In the genomic region with DNA sequence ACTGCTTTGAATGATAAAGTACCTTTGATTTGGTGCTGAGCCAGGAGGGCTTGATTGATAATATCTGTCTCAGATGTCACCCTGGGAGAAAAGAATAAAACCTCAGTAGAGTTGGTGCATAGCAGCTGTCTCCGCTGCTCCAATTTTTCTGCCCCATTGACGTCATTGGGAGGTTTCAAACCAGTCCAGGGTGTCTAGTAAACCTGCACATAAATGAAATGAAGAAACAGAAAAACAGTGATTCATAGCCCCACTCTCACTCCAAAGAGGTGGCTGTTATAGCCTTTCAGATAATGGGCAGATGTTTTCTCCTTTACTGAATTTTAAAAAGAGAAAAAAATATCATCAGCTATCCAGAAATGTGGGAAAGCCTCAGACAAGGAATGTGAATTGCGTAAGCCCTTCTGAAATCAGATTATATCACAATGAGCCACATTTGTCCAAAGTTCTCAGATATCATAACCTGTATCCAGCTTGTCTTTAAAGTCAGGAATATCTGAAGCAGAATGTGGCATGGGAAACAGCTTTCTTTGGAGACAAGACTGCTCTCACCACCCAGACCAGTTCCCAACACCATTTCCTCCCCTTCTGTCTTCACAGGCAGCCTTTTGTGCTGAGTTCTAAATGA, we compare ENCODE assay signal across 10 cellular contexts.
DNase-seq lines count a peak whose midpoint lies in the region; ATAC-seq and TF ChIP-seq lines count a peak whose summit lies in the region.
"Had no signal": no experiment of that assay in that cellular context is flagged by ENCODE, and none has a peak within 500 bp of the region (broad histone marks: within the 10 kb centered on the region; RNA-seq: fewer than 3 reads in every experiment).

No MANE protein-coding gene starts in this region.

- no peaks in the 10 kb centered on the region for H3K4me1 ChIP-seq in gastroesophageal sphincter
- no peaks in the 10 kb centered on the region for H3K4me1 ChIP-seq in mesenchymal stem cell (ENCODE audit: control insufficient read depth, insufficient read depth, low read depth, low read length)

- no peaks in the 10 kb centered on the region for H3K79me1 ChIP-seq in mesenchymal stem cell (replicated peaks; ENCODE audit: low read length, poor library complexity, severe bottlenecking)

- POLR2A ChIA-PET in activated CD4-positive, alpha-beta memory T cell treated with anti-CD3 and anti-CD28 coated beads, Interleukin-2, amount 10 ng/mL, durations not matched to agents 7 days and 5 days (lab: Charles Lee), result interaction anchor here (0.8 to 1.4 kb wide), 6 partner anchors 11 to 871 kb away, joined by 3 to 4 read pairs (median 3); partner anchors contain the start of gene SLC35D1

- ATAC-seq in activated CD8-positive, alpha-beta memory T cell treated with anti-CD3 and anti-CD28 coated beads, Interleukin-2, amount 10 ng/mL, durations not matched to agents 7 days and 5 days, result peak; percentile 89
- ATAC-seq in gastroesophageal sphincter (peak; percentile 89), GM19035 (IDR thresholded peaks at IDR 0.05; ENCODE audit: unreplicated experiment) (no peak)

- H4K91ac ChIP-seq in mesenchymal stem cell (ENCODE audit: low read length), result no peak overlapping the region

- no peak overlapping the region for H2BK12ac ChIP-seq in mesenchymal stem cell (ENCODE audit: low read length in 2 of 2)

- H3K14ac ChIP-seq in mesenchymal stem cell (ENCODE audit: low read length in 2 of 2), result no peak overlapping the region

- H3K23ac ChIP-seq in mesenchymal stem cell (ENCODE audit: low read length in 2 of 2), result no peak overlapping the region

- H3K4me1 Mint-ChIP-seq in activated CD8-positive, alpha-beta memory T cell treated with anti-CD3 and anti-CD28 coated beads, Interleukin-2, amount 10 ng/mL, durations not matched to agents 7 days and 5 days, result peaks cover 24% of the 10 kb centered on the region
- peaks cover 34% of the 10 kb centered on the region for H3K4me1 Mint-ChIP-seq in activated CD4-positive, alpha-beta memory T cell treated with anti-CD3 and anti-CD28 coated beads, Interleukin-2, amount 10 ng/mL, durations not matched to agents 7 days and 5 days

- no peaks in the 10 kb centered on the region for H3K9me3 Mint-ChIP-seq in activated CD8-positive, alpha-beta memory T cell treated with anti-CD3 and anti-CD28 coated beads, Interleukin-2, amount 10 ng/mL, durations not matched to agents 7 days and 5 days (ENCODE audit: low read depth)
- H3K9me3 Mint-ChIP-seq in activated CD4-positive, alpha-beta memory T cell treated with anti-CD3 and anti-CD28 coated beads, Interleukin-2, amount 10 ng/mL, durations not matched to agents 7 days and 5 days, result peaks cover 2% of the 10 kb centered on the region
- H3K9me3 Mint-ChIP-seq: dendritic cell treated with granulocyte-macrophage colony-stimulating factor and Interleukin-4, amounts not matched to agents 40 ng/mL and 50 ng/mL, for 4 days had no signal

- H2AK5ac ChIP-seq in mesenchymal stem cell (ENCODE audit: low read length, severe bottlenecking), result no peak overlapping the region

- no peak overlapping the region for H3K4ac ChIP-seq in mesenchymal stem cell (ENCODE audit: low read depth in 1 of 2, low read length in 2 of 2)

- DNase-seq in activated CD8-positive, alpha-beta memory T cell treated with anti-CD3 and anti-CD28 coated beads, Interleukin-2, amount 10 ng/mL, durations not matched to agents 7 days and 5 days, result peak; percentile 68
- no peak for DNase-seq in activated CD8-positive, alpha-beta memory T cell treated with anti-CD3 and anti-CD28 coated beads for 24 hours
- DNase-seq in activated CD4-positive, alpha-beta memory T cell treated with anti-CD3 and anti-CD28 coated beads, Interleukin-2, amount 10 ng/mL, durations not matched to agents 7 days and 5 days, result peak; percentile 59
- DNase-seq in stromal cell of bone marrow (ENCODE audit: low read depth) (peak; percentile 48), mesenchymal stem cell (no peak), hepatic stellate cell (ENCODE audit: low spot score) (no peak)

- H2BK5ac ChIP-seq in mesenchymal stem cell (ENCODE audit: low read depth, low read length, poor library complexity, severe bottlenecking), result no peak overlapping the region

- no peak overlapping the region for H4K8ac ChIP-seq in mesenchymal stem cell (ENCODE audit: low read length)

- H3K36me3 Mint-ChIP-seq in activated CD8-positive, alpha-beta memory T cell treated with anti-CD3 and anti-CD28 coated beads, Interleukin-2, amount 10 ng/mL, durations not matched to agents 7 days and 5 days, result peaks cover 3% of the 10 kb centered on the region
- H3K36me3 Mint-ChIP-seq in activated CD4-positive, alpha-beta memory T cell treated with anti-CD3 and anti-CD28 coated beads, Interleukin-2, amount 10 ng/mL, durations not matched to agents 7 days and 5 days (ENCODE audit: low read depth), result peaks cover 3% of the 10 kb centered on the region

- H3K27me3 ChIP-seq in gastroesophageal sphincter, result no peaks in the 10 kb centered on the region
- no peaks in the 10 kb centered on the region for H3K27me3 ChIP-seq in mesenchymal stem cell (ENCODE audit: control insufficient read depth in 1 of 2, insufficient read depth in 1 of 2, low read length in 2 of 2)

- WGBS in gastroesophageal sphincter (ENCODE audit: low coverage in 1 of 2), 2 donors, result 36 to 62% methylated on average over 3 of the region's 3 CpGs
- WGBS in mesenchymal stem cell, result 92% methylated on average over 3 of the region's 3 CpGs

- CTCF ChIA-PET in activated CD8-positive, alpha-beta memory T cell treated with anti-CD3 and anti-CD28 coated beads, Interleukin-2, amount 10 ng/mL, durations not matched to agents 7 days and 5 days (lab: Charles Lee), result interaction anchor here (0.7 to 2.4 kb wide), 6 partner anchors 10 to 267 kb away, joined by 3 to 8 read pairs (median 5); no protein-coding TSS in a partner anchor
- CTCF ChIA-PET in activated CD4-positive, alpha-beta memory T cell treated with anti-CD3 and anti-CD28 coated beads, Interleukin-2, amount 10 ng/mL, durations not matched to agents 7 days and 5 days (lab: Charles Lee), result interaction anchor here (1.3 to 2.1 kb wide), 2 partner anchors 60 to 264 kb away, joined by 3 to 16 read pairs; no protein-coding TSS in a partner anchor

- no peak overlapping the region for H2BK120ac ChIP-seq in mesenchymal stem cell (ENCODE audit: low read depth, low read length)

- no peak overlapping the region for H3K4me3 ChIP-seq in gastroesophageal sphincter
- H3K4me3 ChIP-seq in mesenchymal stem cell (ENCODE audit: insufficient read depth in 1 of 2, low read depth in 1 of 2, low read length in 2 of 2), result no peak overlapping the region

- H3K4me2 ChIP-seq in mesenchymal stem cell (ENCODE audit: low read length, poor library complexity, severe bottlenecking), result no peak overlapping the region

- no peak overlapping the region for H3K9ac ChIP-seq in mesenchymal stem cell (ENCODE audit: low read length)

- H3K18ac ChIP-seq in mesenchymal stem cell (ENCODE audit: low read depth in 1 of 2, low read length in 2 of 2), result no peak overlapping the region

- TF ChIP-seq CTCF in gastroesophageal sphincter (IDR thresholded peaks at IDR 0.05), result no peak

- peak overlapping the region; percentile 47 for H3K27ac Mint-ChIP-seq in activated CD8-positive, alpha-beta memory T cell treated with anti-CD3 and anti-CD28 coated beads, Interleukin-2, amount 10 ng/mL, durations not matched to agents 7 days and 5 days
- H3K27ac Mint-ChIP-seq in activated CD4-positive, alpha-beta memory T cell treated with anti-CD3 and anti-CD28 coated beads, Interleukin-2, amount 10 ng/mL, durations not matched to agents 7 days and 5 days, result peak overlapping the region; percentile 62
- H3K27ac Mint-ChIP-seq: dendritic cell treated with granulocyte-macrophage colony-stimulating factor and Interleukin-4, amounts not matched to agents 40 ng/mL and 50 ng/mL, for 4 days had no signal

- H3K27me3 Mint-ChIP-seq in activated CD8-positive, alpha-beta memory T cell treated with anti-CD3 and anti-CD28 coated beads, Interleukin-2, amount 10 ng/mL, durations not matched to agents 7 days and 5 days, result peaks cover 3% of the 10 kb centered on the region
- peaks cover 3% of the 10 kb centered on the region for H3K27me3 Mint-ChIP-seq in activated CD4-positive, alpha-beta memory T cell treated with anti-CD3 and anti-CD28 coated beads, Interleukin-2, amount 10 ng/mL, durations not matched to agents 7 days and 5 days
- H3K27me3 Mint-ChIP-seq: dendritic cell treated with granulocyte-macrophage colony-stimulating factor and Interleukin-4, amounts not matched to agents 40 ng/mL and 50 ng/mL, for 4 days had no signal

- no peak for TF ChIP-seq EP300 in gastroesophageal sphincter (IDR thresholded peaks at IDR 0.05)

- no peak overlapping the region for H2AFZ ChIP-seq in mesenchymal stem cell (ENCODE audit: low read depth, low read length)

- H3K27ac ChIP-seq in gastroesophageal sphincter, result peak overlapping the region in 1 of 4 donors; percentile 53
- no peak overlapping the region for H3K27ac ChIP-seq in mesenchymal stem cell (ENCODE audit: low read length, poor library complexity, severe bottlenecking)
- H3K27ac ChIP-seq: C4-2B had no signal

- no peak for TF ChIP-seq POLR2A in gastroesophageal sphincter (IDR thresholded peaks at IDR 0.05)

- H3K36me3 ChIP-seq in gastroesophageal sphincter (no peaks in the 10 kb centered on the region), mesenchymal stem cell (ENCODE audit: control insufficient read depth in 1 of 2, insufficient read depth in 2 of 2, low read depth in 1 of 2, low read length in 2 of 2) (no peaks in the 10 kb centered on the region)

- H3K4me3 Mint-ChIP-seq in activated CD8-positive, alpha-beta memory T cell treated with anti-CD3 and anti-CD28 coated beads, Interleukin-2, amount 10 ng/mL, durations not matched to agents 7 days and 5 days, result peak overlapping the region; percentile 22
- H3K4me3 Mint-ChIP-seq in activated CD4-positive, alpha-beta memory T cell treated with anti-CD3 and anti-CD28 coated beads, Interleukin-2, amount 10 ng/mL, durations not matched to agents 7 days and 5 days, result no peak overlapping the region
- H3K4me3 Mint-ChIP-seq: dendritic cell treated with granulocyte-macrophage colony-stimulating factor and Interleukin-4, amounts not matched to agents 40 ng/mL and 50 ng/mL, for 4 days had no signal

- H3K9me3 ChIP-seq in gastroesophageal sphincter (no peaks in the 10 kb centered on the region), mesenchymal stem cell (ENCODE audit: control insufficient read depth, low read length) (no peaks in the 10 kb centered on the region)

- H2BK15ac ChIP-seq in mesenchymal stem cell (ENCODE audit: low read depth, poor library complexity, severe bottlenecking), result no peak overlapping the region

Comparison
In these comparisons a context has a peak if more than half of its experiments do, and no peak if none do; other contexts are left out.
1. DNase-seq: peak in activated CD8-positive, alpha-beta memory T cell treated with anti-CD3 and anti-CD28 coated beads, Interleukin-2, amount 10 ng/mL, durations not matched to agents 7 days and 5 days (single experiment), activated CD4-positive, alpha-beta memory T cell treated with anti-CD3 and anti-CD28 coated beads, Interleukin-2, amount 10 ng/mL, durations not matched to agents 7 days and 5 days (single experiment) and stromal cell of bone marrow (single experiment); none in activated CD8-positive, alpha-beta memory T cell treated with anti-CD3 and anti-CD28 coated beads for 24 hours (single experiment), mesenchymal stem cell (single experiment) and hepatic stellate cell (single experiment).